ENCODE assay signal across 1 cellular context in the genomic region with DNA sequence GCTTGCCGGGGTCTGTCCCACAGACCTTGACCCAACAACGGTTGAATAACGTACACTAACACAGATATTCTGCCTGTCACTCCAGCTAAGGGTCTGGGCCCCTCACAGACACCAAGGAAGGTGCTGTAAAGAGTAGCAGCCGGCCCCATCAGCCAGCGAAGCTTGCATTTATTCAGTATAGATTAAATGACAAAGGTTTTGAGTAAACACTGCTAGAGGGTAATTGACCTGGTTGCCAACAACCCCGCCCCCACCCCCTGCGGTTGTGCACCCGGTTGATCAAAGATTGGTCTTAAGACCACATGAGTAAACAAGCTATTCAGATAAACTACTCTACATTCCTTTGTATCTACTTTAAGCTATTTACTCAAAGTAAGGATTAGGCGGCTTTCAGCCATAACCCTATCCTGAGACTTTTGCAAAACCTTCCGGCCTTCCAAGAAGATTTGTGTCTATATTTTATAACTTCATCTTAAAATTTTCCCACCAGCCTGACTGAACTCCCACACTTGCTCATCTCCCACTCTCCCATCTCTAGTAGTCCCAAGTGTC.
TF ChIP-seq lines count a peak whose summit lies in the region.

No MANE protein-coding gene starts in this region.

TF ChIP-seq in K562, 482 proteins besides CTCF, POLR2A, EP300 and RAD21:
- TF ChIP-seq TAL1 (IDR thresholded peaks at IDR 0.05) (0 out of 2 replicates have a peak, but pooled peaks have one; percentile 22), FOXA3 (CRISPR knock-in tag; conservative IDR thresholded peaks at IDR 0.05 in 1 of 2, IDR thresholded peaks at IDR 0.05 in 1 of 2) (peak; percentile 92), POU5F1 (IDR thresholded peaks at IDR 0.05; ENCODE audit: borderline replicate concordance, low read depth, low read length, partially characterized antibody) (no peak), CBFA2T3 (IDR thresholded peaks at IDR 0.05) (peak; percentile 28; the same call in 1 of the 2 replicates), TRIM28 (IDR thresholded peaks at IDR 0.05) (peak; percentile 73; the same call in 1 of the 2 replicates), FOXA1 (IDR thresholded peaks at IDR 0.05; ENCODE audit: borderline replicate concordance) (0 out of 2 replicates have a peak, but pooled peaks have one; percentile 50)
- TF ChIP-seq, protein P1, sequence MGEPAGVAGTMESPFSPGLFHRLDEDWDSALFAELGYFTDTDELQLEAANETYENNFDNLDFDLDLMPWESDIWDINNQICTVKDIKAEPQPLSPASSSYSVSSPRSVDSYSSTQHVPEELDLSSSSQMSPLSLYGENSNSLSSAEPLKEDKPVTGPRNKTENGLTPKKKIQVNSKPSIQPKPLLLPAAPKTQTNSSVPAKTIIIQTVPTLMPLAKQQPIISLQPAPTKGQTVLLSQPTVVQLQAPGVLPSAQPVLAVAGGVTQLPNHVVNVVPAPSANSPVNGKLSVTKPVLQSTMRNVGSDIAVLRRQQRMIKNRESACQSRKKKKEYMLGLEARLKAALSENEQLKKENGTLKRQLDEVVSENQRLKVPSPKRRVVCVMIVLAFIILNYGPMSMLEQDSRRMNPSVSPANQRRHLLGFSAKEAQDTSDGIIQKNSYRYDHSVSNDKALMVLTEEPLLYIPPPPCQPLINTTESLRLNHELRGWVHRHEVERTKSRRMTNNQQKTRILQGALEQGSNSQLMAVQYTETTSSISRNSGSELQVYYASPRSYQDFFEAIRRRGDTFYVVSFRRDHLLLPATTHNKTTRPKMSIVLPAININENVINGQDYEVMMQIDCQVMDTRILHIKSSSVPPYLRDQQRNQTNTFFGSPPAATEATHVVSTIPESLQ (CRISPR knock-in tag; IDR thresholded peaks at IDR 0.05) = no peak
- TF ChIP-seq, protein P2, sequence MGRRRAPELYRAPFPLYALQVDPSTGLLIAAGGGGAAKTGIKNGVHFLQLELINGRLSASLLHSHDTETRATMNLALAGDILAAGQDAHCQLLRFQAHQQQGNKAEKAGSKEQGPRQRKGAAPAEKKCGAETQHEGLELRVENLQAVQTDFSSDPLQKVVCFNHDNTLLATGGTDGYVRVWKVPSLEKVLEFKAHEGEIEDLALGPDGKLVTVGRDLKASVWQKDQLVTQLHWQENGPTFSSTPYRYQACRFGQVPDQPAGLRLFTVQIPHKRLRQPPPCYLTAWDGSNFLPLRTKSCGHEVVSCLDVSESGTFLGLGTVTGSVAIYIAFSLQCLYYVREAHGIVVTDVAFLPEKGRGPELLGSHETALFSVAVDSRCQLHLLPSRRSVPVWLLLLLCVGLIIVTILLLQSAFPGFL (CRISPR knock-in tag; IDR thresholded peaks at IDR 0.05) = no peak
